1 cellular context compared by ENCODE assay signal in the genomic region with DNA sequence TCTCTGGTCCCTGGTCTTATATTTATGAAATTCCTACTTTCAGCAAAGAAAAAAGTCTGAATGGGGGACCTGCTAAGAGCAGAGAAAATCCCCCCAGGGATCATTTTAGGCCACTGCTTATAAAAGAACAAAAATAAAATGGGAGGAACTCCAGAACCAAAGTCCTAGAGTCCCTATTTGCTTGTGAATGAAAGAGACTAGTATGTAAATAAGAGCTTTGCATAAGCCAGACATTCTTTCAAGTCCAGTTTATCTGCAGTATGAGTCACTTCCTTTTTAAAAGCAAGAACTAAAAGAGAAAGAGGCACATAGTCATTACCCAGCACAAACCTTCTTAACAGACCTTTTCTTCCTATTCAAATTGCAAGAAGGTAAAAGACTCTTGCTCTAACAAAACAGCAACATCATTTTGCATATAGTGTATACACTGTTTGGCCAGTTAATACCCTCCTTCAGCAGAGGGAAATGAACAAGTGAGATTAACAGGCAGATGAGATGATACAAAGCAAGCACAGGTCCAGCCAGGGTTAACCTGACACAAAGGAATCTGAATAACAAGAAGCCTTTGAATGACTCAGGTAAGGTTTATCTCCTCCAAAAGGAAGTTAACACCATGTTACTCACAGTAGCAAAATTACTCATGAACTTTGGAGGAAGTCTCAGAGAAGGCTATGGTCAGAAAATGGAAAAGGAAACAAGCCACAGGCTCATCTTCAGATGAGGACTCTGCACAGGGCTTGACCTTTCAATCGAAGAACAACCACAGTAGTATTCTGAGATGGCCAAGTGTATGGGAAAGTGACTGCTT.
TF ChIP-seq lines count a peak whose summit lies in the region.

No MANE protein-coding gene starts in this region.

TF ChIP-seq in GM23338, 12 proteins besides CTCF, POLR2A, EP300 and RAD21 (continued from another document):
- TF ChIP-seq ZNF331 (CRISPR knock-in tag; IDR thresholded peaks at IDR 0.05; ENCODE audit: low read depth) (no peak), POLR2AphosphoS5 (IDR thresholded peaks at IDR 0.05; ENCODE audit: low read depth) (no peak), NANOG (IDR thresholded peaks at IDR 0.05; ENCODE audit: borderline replicate concordance) (peak; percentile 74; the same call in 1 of the 2 replicates), ZNF114 (CRISPR knock-in tag; IDR thresholded peaks at IDR 0.05) (peak; percentile 12; the same call in 1 of the 2 replicates), EZH2 (IDR thresholded peaks at IDR 0.05; ENCODE audit: low read depth, unreplicated experiment) (no peak)
- TF ChIP-seq, protein P1, sequence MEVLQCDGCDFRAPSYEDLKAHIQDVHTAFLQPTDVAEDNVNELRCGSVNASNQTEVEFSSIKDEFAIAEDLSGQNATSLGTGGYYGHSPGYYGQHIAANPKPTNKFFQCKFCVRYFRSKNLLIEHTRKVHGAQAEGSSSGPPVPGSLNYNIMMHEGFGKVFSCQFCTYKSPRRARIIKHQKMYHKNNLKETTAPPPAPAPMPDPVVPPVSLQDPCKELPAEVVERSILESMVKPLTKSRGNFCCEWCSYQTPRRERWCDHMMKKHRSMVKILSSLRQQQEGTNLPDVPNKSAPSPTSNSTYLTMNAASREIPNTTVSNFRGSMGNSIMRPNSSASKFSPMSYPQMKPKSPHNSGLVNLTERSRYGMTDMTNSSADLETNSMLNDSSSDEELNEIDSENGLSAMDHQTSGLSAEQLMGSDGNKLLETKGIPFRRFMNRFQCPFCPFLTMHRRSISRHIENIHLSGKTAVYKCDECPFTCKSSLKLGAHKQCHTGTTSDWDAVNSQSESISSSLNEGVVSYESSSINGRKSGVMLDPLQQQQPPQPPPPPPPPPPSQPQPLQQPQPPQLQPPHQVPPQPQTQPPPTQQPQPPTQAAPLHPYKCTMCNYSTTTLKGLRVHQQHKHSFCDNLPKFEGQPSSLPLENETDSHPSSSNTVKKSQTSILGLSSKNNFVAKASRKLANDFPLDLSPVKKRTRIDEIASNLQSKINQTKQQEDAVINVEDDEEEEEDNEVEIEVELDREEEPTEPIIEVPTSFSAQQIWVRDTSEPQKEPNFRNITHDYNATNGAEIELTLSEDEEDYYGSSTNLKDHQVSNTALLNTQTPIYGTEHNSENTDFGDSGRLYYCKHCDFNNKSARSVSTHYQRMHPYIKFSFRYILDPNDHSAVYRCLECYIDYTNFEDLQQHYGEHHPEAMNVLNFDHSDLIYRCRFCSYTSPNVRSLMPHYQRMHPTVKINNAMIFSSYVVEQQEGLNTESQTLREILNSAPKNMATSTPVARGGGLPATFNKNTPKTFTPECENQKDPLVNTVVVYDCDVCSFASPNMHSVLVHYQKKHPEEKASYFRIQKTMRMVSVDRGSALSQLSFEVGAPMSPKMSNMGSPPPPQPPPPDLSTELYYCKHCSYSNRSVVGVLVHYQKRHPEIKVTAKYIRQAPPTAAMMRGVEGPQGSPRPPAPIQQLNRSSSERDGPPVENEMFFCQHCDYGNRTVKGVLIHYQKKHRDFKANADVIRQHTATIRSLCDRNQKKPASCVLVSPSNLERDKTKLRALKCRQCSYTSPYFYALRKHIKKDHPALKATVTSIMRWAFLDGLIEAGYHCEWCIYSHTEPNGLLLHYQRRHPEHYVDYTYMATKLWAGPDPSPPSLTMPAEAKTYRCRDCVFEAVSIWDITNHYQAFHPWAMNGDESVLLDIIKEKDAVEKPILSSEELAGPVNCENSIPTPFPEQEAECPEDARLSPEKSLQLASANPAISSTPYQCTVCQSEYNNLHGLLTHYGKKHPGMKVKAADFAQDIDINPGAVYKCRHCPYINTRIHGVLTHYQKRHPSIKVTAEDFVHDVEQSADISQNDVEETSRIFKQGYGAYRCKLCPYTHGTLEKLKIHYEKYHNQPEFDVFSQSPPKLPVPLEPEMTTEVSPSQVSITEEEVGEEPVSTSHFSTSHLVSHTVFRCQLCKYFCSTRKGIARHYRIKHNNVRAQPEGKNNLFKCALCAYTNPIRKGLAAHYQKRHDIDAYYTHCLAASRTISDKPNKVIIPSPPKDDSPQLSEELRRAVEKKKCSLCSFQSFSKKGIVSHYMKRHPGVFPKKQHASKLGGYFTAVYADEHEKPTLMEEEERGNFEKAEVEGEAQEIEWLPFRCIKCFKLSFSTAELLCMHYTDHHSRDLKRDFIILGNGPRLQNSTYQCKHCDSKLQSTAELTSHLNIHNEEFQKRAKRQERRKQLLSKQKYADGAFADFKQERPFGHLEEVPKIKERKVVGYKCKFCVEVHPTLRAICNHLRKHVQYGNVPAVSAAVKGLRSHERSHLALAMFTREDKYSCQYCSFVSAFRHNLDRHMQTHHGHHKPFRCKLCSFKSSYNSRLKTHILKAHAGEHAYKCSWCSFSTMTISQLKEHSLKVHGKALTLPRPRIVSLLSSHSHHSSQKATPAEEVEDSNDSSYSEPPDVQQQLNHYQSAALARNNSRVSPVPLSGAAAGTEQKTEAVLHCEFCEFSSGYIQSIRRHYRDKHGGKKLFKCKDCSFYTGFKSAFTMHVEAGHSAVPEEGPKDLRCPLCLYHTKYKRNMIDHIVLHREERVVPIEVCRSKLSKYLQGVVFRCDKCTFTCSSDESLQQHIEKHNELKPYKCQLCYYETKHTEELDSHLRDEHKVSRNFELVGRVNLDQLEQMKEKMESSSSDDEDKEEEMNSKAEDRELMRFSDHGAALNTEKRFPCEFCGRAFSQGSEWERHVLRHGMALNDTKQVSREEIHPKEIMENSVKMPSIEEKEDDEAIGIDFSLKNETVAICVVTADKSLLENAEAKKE (CRISPR knock-in tag; IDR thresholded peaks at IDR 0.05): peak; percentile 93
TF ChIP-seq in GM23338: peak in this region for 5.
